In the genomic region with DNA sequence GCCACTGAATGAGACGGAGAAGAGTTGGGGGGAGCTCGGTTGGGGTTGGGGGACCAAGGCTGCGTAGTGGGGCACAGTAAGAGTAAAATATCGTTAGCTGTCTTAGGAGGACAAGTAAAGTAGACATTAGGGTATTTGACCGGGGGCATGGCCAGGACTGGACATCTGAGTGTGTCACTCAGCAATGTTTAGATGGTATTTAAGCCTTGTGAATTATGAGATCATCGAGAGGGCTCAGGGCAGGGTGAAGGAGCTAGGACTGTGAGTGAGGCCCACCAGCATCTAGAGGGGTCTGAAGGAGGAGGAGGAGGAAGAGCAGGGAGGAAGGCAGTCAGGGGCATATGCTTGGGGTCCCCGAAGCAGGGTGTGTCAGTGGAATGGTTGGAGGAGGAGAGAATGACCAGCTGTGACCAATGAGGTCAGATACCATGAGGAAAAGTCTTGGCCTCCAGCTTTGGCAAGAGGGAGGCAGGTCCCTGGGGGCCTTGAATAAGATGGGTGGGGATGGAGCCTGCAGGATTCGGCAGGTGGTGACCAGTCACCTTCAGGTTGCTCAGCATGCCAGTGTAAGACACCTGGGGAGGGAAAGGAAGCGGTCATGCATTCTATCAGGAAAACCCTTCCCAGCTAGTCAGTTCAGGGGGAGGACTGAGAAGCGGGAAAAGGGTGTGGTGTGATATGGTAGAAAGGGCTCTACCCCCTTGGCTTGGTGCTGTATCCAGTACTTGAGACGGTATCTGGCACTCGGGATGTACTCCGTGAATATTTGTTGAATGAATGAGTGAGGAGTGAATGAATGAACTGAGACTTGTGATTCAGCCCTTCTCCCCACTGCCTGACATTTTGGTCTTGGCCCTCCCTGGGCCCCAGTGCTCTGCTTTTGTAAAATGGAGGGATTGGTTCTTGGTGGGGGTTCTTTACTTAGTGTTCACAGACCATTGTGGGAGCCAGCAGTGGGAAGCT, we compare ENCODE assay signal across 1 cellular context.
TF ChIP-seq lines count a peak whose summit lies in the region.

No MANE protein-coding gene starts in this region.

TF ChIP-seq in GM23338, 12 proteins besides CTCF, POLR2A, EP300 and RAD21 (continued from another document):
- TF ChIP-seq, protein P1, sequence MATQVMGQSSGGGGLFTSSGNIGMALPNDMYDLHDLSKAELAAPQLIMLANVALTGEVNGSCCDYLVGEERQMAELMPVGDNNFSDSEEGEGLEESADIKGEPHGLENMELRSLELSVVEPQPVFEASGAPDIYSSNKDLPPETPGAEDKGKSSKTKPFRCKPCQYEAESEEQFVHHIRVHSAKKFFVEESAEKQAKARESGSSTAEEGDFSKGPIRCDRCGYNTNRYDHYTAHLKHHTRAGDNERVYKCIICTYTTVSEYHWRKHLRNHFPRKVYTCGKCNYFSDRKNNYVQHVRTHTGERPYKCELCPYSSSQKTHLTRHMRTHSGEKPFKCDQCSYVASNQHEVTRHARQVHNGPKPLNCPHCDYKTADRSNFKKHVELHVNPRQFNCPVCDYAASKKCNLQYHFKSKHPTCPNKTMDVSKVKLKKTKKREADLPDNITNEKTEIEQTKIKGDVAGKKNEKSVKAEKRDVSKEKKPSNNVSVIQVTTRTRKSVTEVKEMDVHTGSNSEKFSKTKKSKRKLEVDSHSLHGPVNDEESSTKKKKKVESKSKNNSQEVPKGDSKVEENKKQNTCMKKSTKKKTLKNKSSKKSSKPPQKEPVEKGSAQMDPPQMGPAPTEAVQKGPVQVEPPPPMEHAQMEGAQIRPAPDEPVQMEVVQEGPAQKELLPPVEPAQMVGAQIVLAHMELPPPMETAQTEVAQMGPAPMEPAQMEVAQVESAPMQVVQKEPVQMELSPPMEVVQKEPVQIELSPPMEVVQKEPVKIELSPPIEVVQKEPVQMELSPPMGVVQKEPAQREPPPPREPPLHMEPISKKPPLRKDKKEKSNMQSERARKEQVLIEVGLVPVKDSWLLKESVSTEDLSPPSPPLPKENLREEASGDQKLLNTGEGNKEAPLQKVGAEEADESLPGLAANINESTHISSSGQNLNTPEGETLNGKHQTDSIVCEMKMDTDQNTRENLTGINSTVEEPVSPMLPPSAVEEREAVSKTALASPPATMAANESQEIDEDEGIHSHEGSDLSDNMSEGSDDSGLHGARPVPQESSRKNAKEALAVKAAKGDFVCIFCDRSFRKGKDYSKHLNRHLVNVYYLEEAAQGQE (IDR thresholded peaks at IDR 0.05; ENCODE audit: unreplicated experiment), result no peak
- no peak for TF ChIP-seq NANOG (IDR thresholded peaks at IDR 0.05; ENCODE audit: borderline replicate concordance)
- TF ChIP-seq CREB1 (CRISPR knock-in tag; IDR thresholded peaks at IDR 0.05; ENCODE audit: low read depth), result no peak
- no peak for TF ChIP-seq ZNF331 (CRISPR knock-in tag; IDR thresholded peaks at IDR 0.05; ENCODE audit: low read depth)
- no peak for TF ChIP-seq ZNF114 (CRISPR knock-in tag; IDR thresholded peaks at IDR 0.05)
- no peak for TF ChIP-seq JUNB (IDR thresholded peaks at IDR 0.05; ENCODE audit: unreplicated experiment)
